ENCODE assay signal across 14 cellular contexts in the genomic region with DNA sequence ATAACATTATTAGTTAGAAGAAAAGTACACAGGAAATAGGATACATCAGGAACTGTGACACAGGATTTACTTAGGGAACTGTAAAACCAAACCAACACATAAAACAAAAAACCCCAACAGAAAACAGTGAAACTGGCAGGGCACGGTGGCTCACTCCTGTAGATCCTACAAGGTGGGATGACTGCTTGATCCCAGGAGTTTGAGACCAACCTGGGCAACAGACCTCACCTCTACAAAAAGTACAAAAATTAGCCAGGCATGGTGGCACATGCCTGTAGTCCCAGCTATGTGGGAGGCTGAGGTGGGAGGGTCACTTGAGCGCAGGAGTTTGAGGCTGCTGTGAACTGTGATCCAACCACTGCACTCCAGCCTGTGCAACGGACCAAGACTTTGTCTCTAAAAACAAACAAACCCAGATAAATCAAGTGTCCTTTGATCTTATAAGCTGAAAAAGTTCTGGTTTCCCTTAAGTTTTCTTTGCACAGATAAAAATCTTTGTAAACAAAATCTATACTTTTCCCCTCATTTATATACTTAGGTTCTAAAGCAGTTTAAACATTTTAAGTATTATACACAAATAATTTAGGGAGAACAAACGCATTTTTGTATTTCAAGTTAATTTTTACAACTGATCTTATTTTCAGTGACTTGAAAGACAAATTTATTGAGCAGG.
DNase-seq lines count a peak whose midpoint lies in the region; ATAC-seq and TF ChIP-seq lines count a peak whose summit lies in the region.
"Had no signal": no experiment of that assay in that cellular context is flagged by ENCODE, and none has a peak within 500 bp of the region (broad histone marks: within the 10 kb centered on the region; RNA-seq: fewer than 3 reads in every experiment).

No MANE protein-coding gene starts in this region.

- H3K9me3 Mint-ChIP-seq in activated CD4-positive, alpha-beta T cell treated with anti-CD3 and anti-CD28 coated beads, Interleukin-2, amount 10 ng/mL, durations not matched to agents 24 days and 14 days, result no peaks in the 10 kb centered on the region
- H3K9me3 Mint-ChIP-seq in Caco-2 (ENCODE audit: unreplicated experiment) (no peaks in the 10 kb centered on the region), nephron (no peaks in the 10 kb centered on the region), glutamatergic neuron (ENCODE audit: unreplicated experiment) (no peaks in the 10 kb centered on the region)
- no peaks in the 10 kb centered on the region for H3K9me3 Mint-ChIP-seq in activated naive CD8-positive, alpha-beta T cell treated with anti-CD3 and anti-CD28 coated beads, Interleukin-2, amount 50 U/mL, for 24 hours
- H3K9me3 Mint-ChIP-seq: WTC11 had no signal

- no peaks in the 10 kb centered on the region for H3K27me3 Mint-ChIP-seq in activated CD4-positive, alpha-beta T cell treated with anti-CD3 and anti-CD28 coated beads, Interleukin-2, amount 10 ng/mL, durations not matched to agents 24 days and 14 days
- H3K27me3 Mint-ChIP-seq in Caco-2 (ENCODE audit: insufficient read depth, unreplicated experiment), result no peaks in the 10 kb centered on the region
- no peaks in the 10 kb centered on the region for H3K27me3 Mint-ChIP-seq in activated naive CD8-positive, alpha-beta T cell treated with anti-CD3 and anti-CD28 coated beads, Interleukin-2, amount 50 U/mL, for 24 hours
- no peaks in the 10 kb centered on the region for H3K27me3 Mint-ChIP-seq in nephron (ENCODE audit: low read depth)
- peaks cover 3% of the 10 kb centered on the region for H3K27me3 Mint-ChIP-seq in glutamatergic neuron (ENCODE audit: unreplicated experiment)

- H3K4me1 ChIP-seq in Caco-2, result peaks cover 17% of the 10 kb centered on the region
- H3K4me1 ChIP-seq in psoas muscle, result no peaks in the 10 kb centered on the region
- H3K4me1 ChIP-seq: SJSA1 had no signal

- no peak overlapping the region for H3K27ac ChIP-seq in psoas muscle
- H3K27ac ChIP-seq: SJSA1 had no signal

- CTCF ChIA-PET in Caco-2 (lab: Charles Lee), result interaction anchor here (1.2 to 1.6 kb wide), 4 partner anchors 9 to 195 kb away, joined by 3 to 13 read pairs (median 5); no protein-coding TSS in a partner anchor

- H3K36me3 ChIP-seq in Caco-2 (ENCODE audit: control insufficient read depth, insufficient read depth, low read length) (peaks cover 1% of the 10 kb centered on the region; the same call in 1 of the 2 replicates), psoas muscle (ENCODE audit: insufficient read depth in 1 of 2, low read depth in 1 of 2) (peaks cover 3 to 98% of the 10 kb centered on the region in 2 donors)

- no peak overlapping the region for H3K4me3 ChIP-seq in Caco-2 (ENCODE audit: low read depth, low read length)
- H3K4me3 ChIP-seq in psoas muscle, result no peak overlapping the region
- H3K4me3 ChIP-seq: SJSA1, smooth muscle cell had no signal

- H3K4me1 Mint-ChIP-seq in activated CD4-positive, alpha-beta T cell treated with anti-CD3 and anti-CD28 coated beads, Interleukin-2, amount 10 ng/mL, durations not matched to agents 24 days and 14 days, result peaks cover 14% of the 10 kb centered on the region
- H3K4me1 Mint-ChIP-seq in Caco-2 (ENCODE audit: low read depth, unreplicated experiment) (peaks cover 24% of the 10 kb centered on the region), nephron (peaks cover 10% of the 10 kb centered on the region), glutamatergic neuron (ENCODE audit: low read depth, unreplicated experiment) (peaks cover 9% of the 10 kb centered on the region)
- peaks cover 10% of the 10 kb centered on the region for H3K4me1 Mint-ChIP-seq in activated naive CD8-positive, alpha-beta T cell treated with anti-CD3 and anti-CD28 coated beads, Interleukin-2, amount 50 U/mL, for 24 hours
- H3K4me1 Mint-ChIP-seq: WTC11 had no signal

- intact Hi-C loops in activated CD4-positive, alpha-beta T cell treated with anti-CD3 and anti-CD28 coated beads, Interleukin-2, amount 10 ng/mL, durations not matched to agents 24 days and 14 days (cut with micrococcal nuclease), result no loop called here
- intact Hi-C loops in Caco-2 (cut with micrococcal nuclease; ENCODE audit: unreplicated experiment) (loop anchor here (1.0 to 2.0 kb wide), 2 partner anchors 9 to 17 kb away; no protein-coding TSS in a partner anchor), psoas muscle (cut with DNase I) (loop anchor here in 1 of 2 donors (10.0 kb wide), 1 partner anchor 223 kb away; no protein-coding TSS in a partner anchor)

- no peaks in the 10 kb centered on the region for H3K27me3 ChIP-seq in Caco-2 (replicated peaks; ENCODE audit: control insufficient read depth, insufficient read depth, low read length)
- H3K27me3 ChIP-seq in psoas muscle (ENCODE audit: insufficient read depth in 3 of 3, low read length in 2 of 3), result no peaks in the 10 kb centered on the region
- H3K27me3 ChIP-seq: SJSA1 had no signal

- no peak for DNase-seq in activated CD4-positive, alpha-beta T cell treated with anti-CD3 and anti-CD28 coated beads, Interleukin-2, amount 10 ng/mL, durations not matched to agents 24 days and 14 days
- no peak for DNase-seq in activated CD4-positive, alpha-beta T cell treated with anti-CD3 and anti-CD28 coated beads, Interleukin-2, amount 50 U/mL, for 48 hours
- DNase-seq in Caco-2 (peak; percentile 59 to 65), glutamatergic neuron (no peak), psoas muscle (no peak)
- DNase-seq in activated naive CD8-positive, alpha-beta T cell treated with anti-CD3 and anti-CD28 coated beads, Interleukin-2, amount 50 U/mL, for 24 hours, result no peak
- DNase-seq: activated T-cell treated with anti-CD3 and anti-CD28 coated beads, Interleukin-2, amount 50 U/mL, for 48 hours; mammary epithelial cell; NCI-H345 had no signal

- H3K9me3 ChIP-seq in Caco-2, result no peaks in the 10 kb centered on the region
- no peaks in the 10 kb centered on the region for H3K9me3 ChIP-seq in psoas muscle
- H3K9me3 ChIP-seq: SJSA1 had no signal

- peak overlapping the region; percentile 60 for H3K27ac Mint-ChIP-seq in activated CD4-positive, alpha-beta T cell treated with anti-CD3 and anti-CD28 coated beads, Interleukin-2, amount 10 ng/mL, durations not matched to agents 24 days and 14 days
- H3K27ac Mint-ChIP-seq in Caco-2 (ENCODE audit: unreplicated experiment) (no peak overlapping the region), nephron (peak overlapping the region in 2 of 3 experiments; percentile 58 to 59), glutamatergic neuron (ENCODE audit: unreplicated experiment) (no peak overlapping the region)
- peak overlapping the region; percentile 59 for H3K27ac Mint-ChIP-seq in activated naive CD8-positive, alpha-beta T cell treated with anti-CD3 and anti-CD28 coated beads, Interleukin-2, amount 50 U/mL, for 24 hours
- H3K27ac Mint-ChIP-seq: WTC11 had no signal

- WGBS in psoas muscle, 3 donors, result 72 to 84% (median 76%) methylated on average over 4 of the region's 4 CpGs

- no peak overlapping the region for H3K4me3 Mint-ChIP-seq in activated CD4-positive, alpha-beta T cell treated with anti-CD3 and anti-CD28 coated beads, Interleukin-2, amount 10 ng/mL, durations not matched to agents 24 days and 14 days
- H3K4me3 Mint-ChIP-seq in Caco-2 (ENCODE audit: unreplicated experiment), result no peak overlapping the region
- H3K4me3 Mint-ChIP-seq in activated naive CD8-positive, alpha-beta T cell treated with anti-CD3 and anti-CD28 coated beads, Interleukin-2, amount 50 U/mL, for 24 hours, result no peak overlapping the region
- no peak overlapping the region for H3K4me3 Mint-ChIP-seq in nephron
- no peak overlapping the region for H3K4me3 Mint-ChIP-seq in glutamatergic neuron (ENCODE audit: unreplicated experiment)
- H3K4me3 Mint-ChIP-seq: WTC11 had no signal

- TF ChIP-seq CTCF in Caco-2 (IDR thresholded peaks at IDR 0.05; ENCODE audit: insufficient read depth in 1 of 2, low read depth in 1 of 2, low read length in 1 of 2, severe bottlenecking in 1 of 2, unreplicated experiment in 1 of 2), result no peak
- no peak for TF ChIP-seq CTCF in nephron (IDR thresholded peaks at IDR 0.05; ENCODE audit: unreplicated experiment in 3 of 3)
- no peak for TF ChIP-seq CTCF in glutamatergic neuron (IDR thresholded peaks at IDR 0.05; ENCODE audit: partially characterized antibody, unreplicated experiment)
- no peak for TF ChIP-seq CTCF in psoas muscle (IDR thresholded peaks at IDR 0.05)

- no TSS peak for BruUV-seq in Caco-2 (replicated peaks; lab: Mats Ljungman, UMichigan)

- peaks cover 51% of the 10 kb centered on the region for H3K36me3 Mint-ChIP-seq in activated CD4-positive, alpha-beta T cell treated with anti-CD3 and anti-CD28 coated beads, Interleukin-2, amount 10 ng/mL, durations not matched to agents 24 days and 14 days (ENCODE audit: low read depth)
- H3K36me3 Mint-ChIP-seq in Caco-2 (ENCODE audit: insufficient read depth, unreplicated experiment) (peaks cover 37% of the 10 kb centered on the region), nephron (ENCODE audit: low read depth) (peaks cover 77% of the 10 kb centered on the region), glutamatergic neuron (ENCODE audit: unreplicated experiment) (peaks cover 9% of the 10 kb centered on the region)
- peaks cover 20% of the 10 kb centered on the region for H3K36me3 Mint-ChIP-seq in activated naive CD8-positive, alpha-beta T cell treated with anti-CD3 and anti-CD28 coated beads, Interleukin-2, amount 50 U/mL, for 24 hours (ENCODE audit: low read depth)

- ATAC-seq in activated naive CD8-positive, alpha-beta T cell treated with anti-CD3 and anti-CD28 coated beads, Interleukin-2, amount 50 U/mL, for 24 hours, result no peak
- ATAC-seq in psoas muscle, result no peak
- ATAC-seq in HG02938 (IDR thresholded peaks at IDR 0.05; ENCODE audit: unreplicated experiment), result no peak
- ATAC-seq: WTC11 had no signal

- POLR2A ChIA-PET in Caco-2 (lab: Charles Lee), result interaction anchor here (2.4 kb wide), 1 partner anchor 111 kb away, joined by 10 read pairs; a partner anchor contains a TSS

Comparison
In these comparisons a context has a peak if more than half of its experiments do, and no peak if none do; other contexts are left out.
1. DNase-seq: peak in Caco-2 (2 of 2); none in activated CD4-positive, alpha-beta T cell treated with anti-CD3 and anti-CD28 coated beads, Interleukin-2, amount 10 ng/mL, durations not matched to agents 24 days and 14 days (single experiment), activated CD4-positive, alpha-beta T cell treated with anti-CD3 and anti-CD28 coated beads, Interleukin-2, amount 50 U/mL, for 48 hours (0 of 2), activated naive CD8-positive, alpha-beta T cell treated with anti-CD3 and anti-CD28 coated beads, Interleukin-2, amount 50 U/mL, for 24 hours (single experiment), glutamatergic neuron (single experiment) and psoas muscle (0 of 2).
2. H3K27ac Mint-ChIP-seq: peak in activated CD4-positive, alpha-beta T cell treated with anti-CD3 and anti-CD28 coated beads, Interleukin-2, amount 10 ng/mL, durations not matched to agents 24 days and 14 days (single experiment), activated naive CD8-positive, alpha-beta T cell treated with anti-CD3 and anti-CD28 coated beads, Interleukin-2, amount 50 U/mL, for 24 hours (single experiment) and nephron (2 of 3); none in Caco-2 (single experiment) and glutamatergic neuron (single experiment).